8 cellular contexts compared by ENCODE assay signal in the genomic region with DNA sequence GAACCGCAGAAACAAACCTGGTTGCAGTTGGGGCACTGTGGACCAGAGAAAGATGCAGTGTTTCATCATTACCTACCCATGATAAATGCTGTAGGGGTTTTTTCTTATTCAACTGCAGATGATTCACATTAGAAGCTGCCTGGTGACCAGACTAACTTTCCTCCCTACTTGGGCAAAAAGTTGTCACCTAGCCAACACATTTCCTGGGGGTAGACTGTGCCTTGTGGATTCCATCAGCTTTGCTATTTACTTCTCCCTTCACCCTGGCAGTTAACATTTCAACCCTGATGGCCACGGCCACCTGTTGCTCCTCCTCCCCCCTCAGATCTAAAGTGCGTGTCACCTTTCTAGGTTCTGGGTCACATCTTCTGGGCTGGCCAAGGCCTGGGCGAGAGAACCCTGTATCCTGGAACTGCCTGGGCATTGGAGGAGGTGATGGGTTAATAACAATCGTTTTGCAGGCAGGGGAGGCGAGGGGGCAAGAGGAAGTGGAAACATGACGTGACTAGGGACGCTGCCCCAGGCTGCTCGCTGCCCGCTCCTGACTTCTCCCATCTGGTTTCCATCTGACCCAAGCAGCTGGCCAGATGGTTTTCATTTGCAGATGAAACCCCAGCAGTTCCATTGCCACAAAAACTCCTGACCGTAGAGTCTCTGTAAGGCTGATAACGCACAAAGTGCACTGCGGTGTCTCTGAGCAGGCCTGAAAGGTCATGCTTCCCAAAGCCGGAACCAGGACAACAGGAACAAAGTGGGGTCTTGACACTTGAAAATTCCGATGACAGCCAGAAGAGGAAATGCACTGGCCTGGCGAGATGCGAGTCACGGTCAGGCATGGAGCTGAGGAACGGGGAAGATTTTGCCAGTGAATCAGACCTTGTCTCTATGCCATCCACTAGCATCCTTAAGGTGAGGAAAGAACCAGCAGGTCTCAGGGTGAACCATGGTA. TPM values are rescaled to one million over a fixed set of nuclear protein-coding genes. Genes with fewer than 3 reads are reported as not detected.
DNase-seq lines count a peak whose midpoint lies in the region; ATAC-seq, FAIRE-seq and TF ChIP-seq lines count a peak whose summit lies in the region.

No MANE protein-coding gene starts in this region.

- no peak for TF ChIP-seq CTCF in fibroblast of villous mesenchyme (IDR thresholded peaks at IDR 0.05; ENCODE audit: insufficient read depth, low read depth, low read length)
- no peak for TF ChIP-seq CTCF in pancreas (IDR thresholded peaks at IDR 0.05)

- H3K9me3 ChIP-seq in pancreas = no peaks in the 10 kb centered on the region

- intact Hi-C loops in pancreas (cut with DNase I) = no loop called here

- peaks cover 13 to 25% (median 22%) of the 10 kb centered on the region in 3 donors for H3K4me1 ChIP-seq in pancreas

- peak; percentile 46 for DNase-seq in T-helper 2 cell treated with Interferon-gamma antibody and Interleukin-4, amounts not matched to agents 5 μg/mL and 100 μg/mL, for 36 hours (ENCODE audit: low spot score)
- no peak for DNase-seq in T-helper 2 cell
- no peak for DNase-seq in activated CD8-positive, alpha-beta memory T cell treated with anti-CD3 and anti-CD28 coated beads, Interleukin-2, amount 10 ng/mL, durations not matched to agents 7 days and 5 days
- peak; percentile 97 for DNase-seq in fibroblast of villous mesenchyme (ENCODE audit: low read depth)
- DNase-seq in pancreas = peak in 1 of 6 donors; percentile 48
- no peak for DNase-seq in NCI-H1092 (lab: John Stamatoyannopoulos, UW)

- peaks cover 21% of the 10 kb centered on the region for H3K36me3 Mint-ChIP-seq in T-helper 2 cell treated with Interferon-gamma antibody and Interleukin-4, amounts not matched to agents 5 μg/mL and 100 μg/mL, for 36 hours (ENCODE audit: low read depth)
- peaks cover 12% of the 10 kb centered on the region for H3K36me3 Mint-ChIP-seq in activated CD8-positive, alpha-beta memory T cell treated with anti-CD3 and anti-CD28 coated beads, Interleukin-2, amount 10 ng/mL, durations not matched to agents 7 days and 5 days

- FAIRE-seq in pancreas (lab: Jason Lieb, UNC) = no peak

- H3K27me3 Mint-ChIP-seq in T-helper 2 cell treated with Interferon-gamma antibody and Interleukin-4, amounts not matched to agents 5 μg/mL and 100 μg/mL, for 36 hours (ENCODE audit: low read depth) = no peaks in the 10 kb centered on the region
- no peaks in the 10 kb centered on the region for H3K27me3 Mint-ChIP-seq in activated CD8-positive, alpha-beta memory T cell treated with anti-CD3 and anti-CD28 coated beads, Interleukin-2, amount 10 ng/mL, durations not matched to agents 7 days and 5 days

- no peak overlapping the region for H3K4me3 ChIP-seq in fibroblast of villous mesenchyme (ENCODE audit: low read depth, low read length)
- no peak overlapping the region for H3K4me3 ChIP-seq in pancreas

- no peak overlapping the region for H3K4me3 Mint-ChIP-seq in T-helper 2 cell treated with Interferon-gamma antibody and Interleukin-4, amounts not matched to agents 5 μg/mL and 100 μg/mL, for 36 hours
- no peak overlapping the region for H3K4me3 Mint-ChIP-seq in activated CD8-positive, alpha-beta memory T cell treated with anti-CD3 and anti-CD28 coated beads, Interleukin-2, amount 10 ng/mL, durations not matched to agents 7 days and 5 days

- H3K27ac ChIP-seq in pancreas = peak overlapping the region in 2 of 4 donors; percentile 28 to 34

- H3K9me3 Mint-ChIP-seq in T-helper 2 cell treated with Interferon-gamma antibody and Interleukin-4, amounts not matched to agents 5 μg/mL and 100 μg/mL, for 36 hours = no peaks in the 10 kb centered on the region
- no peaks in the 10 kb centered on the region for H3K9me3 Mint-ChIP-seq in activated CD8-positive, alpha-beta memory T cell treated with anti-CD3 and anti-CD28 coated beads, Interleukin-2, amount 10 ng/mL, durations not matched to agents 7 days and 5 days (ENCODE audit: low read depth)

- ATAC-seq in activated CD8-positive, alpha-beta memory T cell treated with anti-CD3 and anti-CD28 coated beads, Interleukin-2, amount 10 ng/mL, durations not matched to agents 7 days and 5 days = peak; percentile 36
- ATAC-seq in pancreas (peak in 3 of 4 donors; percentile 28 to 48 (median 44)), GM18907 (IDR thresholded peaks at IDR 0.05; ENCODE audit: unreplicated experiment) (no peak), GM21526 (IDR thresholded peaks at IDR 0.05; ENCODE audit: low FRiP score, unreplicated experiment) (no peak)

- H3K36me3 ChIP-seq in pancreas = no peaks in the 10 kb centered on the region

- CTCF ChIA-PET in activated CD8-positive, alpha-beta memory T cell treated with anti-CD3 and anti-CD28 coated beads, Interleukin-2, amount 10 ng/mL, durations not matched to agents 7 days and 5 days (lab: Charles Lee) = interaction anchor here (1.0 to 1.4 kb wide), 3 partner anchors 12 to 213 kb away, joined by 3 to 4 read pairs (median 3); no protein-coding TSS in a partner anchor

- peaks cover 44% of the 10 kb centered on the region for H3K4me1 Mint-ChIP-seq in T-helper 2 cell treated with Interferon-gamma antibody and Interleukin-4, amounts not matched to agents 5 μg/mL and 100 μg/mL, for 36 hours (ENCODE audit: low read depth)
- H3K4me1 Mint-ChIP-seq in activated CD8-positive, alpha-beta memory T cell treated with anti-CD3 and anti-CD28 coated beads, Interleukin-2, amount 10 ng/mL, durations not matched to agents 7 days and 5 days = peaks cover 48% of the 10 kb centered on the region

- H3K27me3 ChIP-seq in pancreas = no peaks in the 10 kb centered on the region

- peak overlapping the region; percentile 51 for H3K27ac Mint-ChIP-seq in T-helper 2 cell treated with Interferon-gamma antibody and Interleukin-4, amounts not matched to agents 5 μg/mL and 100 μg/mL, for 36 hours
- H3K27ac Mint-ChIP-seq in activated CD8-positive, alpha-beta memory T cell treated with anti-CD3 and anti-CD28 coated beads, Interleukin-2, amount 10 ng/mL, durations not matched to agents 7 days and 5 days = peak overlapping the region; percentile 54

- WGBS in pancreas, 2 donors = 73 to 81% methylated on average over 19 of the region's 19 CpGs

RNA-seq across cellular contexts. Expression of a gene that starts 36.6 kb away (rescaled TPM):
- 100 to 1,000 TPM; 411 to 427 TPM for total RNA-seq in activated CD8-positive, alpha-beta memory T cell treated with anti-CD3 and anti-CD28 coated beads, Interleukin-2, amount 10 ng/mL, durations not matched to agents 7 days and 5 days
- total RNA-seq in fibroblast of villous mesenchyme (173 and 183 TPM in 2 replicates), pancreas (100 to 1,000 TPM in 2 of 6 donors, 10 to 100 TPM in 4; 43.2 to 124 (median 69.3) TPM)
- 100 to 1,000 TPM in 1 of 2 donors, 10 to 100 TPM in 1; 71.8 to 116 TPM for polyA plus RNA-seq in pancreas

Comparison
In these comparisons a context has a peak if more than half of its experiments do, and no peak if none do; other contexts are left out.
1. DNase-seq: peak in T-helper 2 cell treated with Interferon-gamma antibody and Interleukin-4, amounts not matched to agents 5 μg/mL and 100 μg/mL, for 36 hours (single experiment) and fibroblast of villous mesenchyme (single experiment); none in T-helper 2 cell (0 of 5), activated CD8-positive, alpha-beta memory T cell treated with anti-CD3 and anti-CD28 coated beads, Interleukin-2, amount 10 ng/mL, durations not matched to agents 7 days and 5 days (single experiment) and NCI-H1092 (single experiment).
2. ATAC-seq: peak in activated CD8-positive, alpha-beta memory T cell treated with anti-CD3 and anti-CD28 coated beads, Interleukin-2, amount 10 ng/mL, durations not matched to agents 7 days and 5 days (single experiment) and pancreas (3 of 4); none in GM18907 (single experiment) and GM21526 (single experiment).